ENCODE assay signal across 22 cellular contexts in genomic region chr12:125583071-125583470, GRCh38.
A peak's percentile ranks its signal among the peaks of the same experiment; 100 is the strongest.
DNase-seq lines count a peak whose midpoint lies in the region; ATAC-seq, FAIRE-seq and TF ChIP-seq lines count a peak whose summit lies in the region.
"Had no signal": no experiment of that assay in that cellular context is flagged by ENCODE, and none has a peak within 500 bp of the region (broad histone marks: within the 10 kb centered on the region; RNA-seq: fewer than 3 reads in every experiment).

No MANE protein-coding gene starts in this region.

- H3K56ac ChIP-seq in mesendoderm (ENCODE audit: low read length): no peak overlapping the region

- WGBS in A549 (ENCODE audit: missing lambda C conversion rate): 3% methylated on average over 3 of the region's 3 CpGs
- WGBS in K562 (ENCODE audit: insufficient coverage, low coverage, missing lambda C conversion rate): 0% methylated on average over 3 of the region's 3 CpGs
- no CpG with 5 or more reads among the region's 3 CpGs for WGBS in mesendoderm (ENCODE audit: extremely low coverage, insufficient coverage, low lambda C conversion rate)

- TF ChIP-seq CTCF in A549 (IDR thresholded peaks at IDR 0.05) (no peak), GM23338 (conservative IDR thresholded peaks at IDR 0.05; ENCODE audit: low read depth in 2 of 2) (no peak), K562 (IDR thresholded peaks at IDR 0.05 in 2 of 3, conservative IDR thresholded peaks at IDR 0.05 in 1 of 3; ENCODE audit: insufficient read depth in 2 of 3, low read depth in 1 of 3, low read length in 3 of 3) (no peak), mesothelial cell of epicardium (IDR thresholded peaks at IDR 0.05; ENCODE audit: unreplicated experiment) (no peak)

- no peak for ATAC-seq in A549
- no peak for ATAC-seq in GM23338
- ATAC-seq in K562: no peak
- ATAC-seq: CD8-positive, alpha-beta T cell; GM12878 had no signal

- H3K4ac ChIP-seq in mesendoderm (ENCODE audit: low read depth, low read length): no peak overlapping the region

- H3K27me3 ChIP-seq in GM23338 (ENCODE audit: insufficient read depth) (no peaks in the 10 kb centered on the region), K562 (ENCODE audit: control insufficient read depth in 2 of 2, insufficient read depth in 2 of 2, low read length in 2 of 2) (no peaks in the 10 kb centered on the region), mesendoderm (ENCODE audit: insufficient read depth, low read length, poor library complexity) (no peaks in the 10 kb centered on the region)
- H3K27me3 ChIP-seq: BLaER1 treated with 17β-estradiol and CSF1 and Interleukin-3, amounts not matched to agents 10 nM and 100 nM had no signal

- in situ Hi-C loops in K562 (cut with MboI): no loop called here

- TF ChIP-seq EP300 in A549 (IDR thresholded peaks at IDR 0.05): no peak
- no peak for TF ChIP-seq EP300 in K562 (IDR thresholded peaks at IDR 0.05; ENCODE audit: low read length)

- H3K9me3 Mint-ChIP-seq in GM23338 (peaks cover 11% of the 10 kb centered on the region), mesothelial cell of epicardium (peaks cover 16% of the 10 kb centered on the region)

- TF ChIP-seq RAD21 in A549 (conservative IDR thresholded peaks at IDR 0.05 in 1 of 2, IDR thresholded peaks at IDR 0.05 in 1 of 2) (no peak), K562 (CRISPR knock-in tag; conservative IDR thresholded peaks at IDR 0.05 in 1 of 2, IDR thresholded peaks at IDR 0.05 in 1 of 2) (no peak)

- no peak overlapping the region for H2BK5ac ChIP-seq in mesendoderm (ENCODE audit: low read length)

- CTCF ChIA-PET in A549 (lab: Yijun Ruan, JAX): no interaction called here
- CTCF ChIA-PET in K562 (lab: Yijun Ruan, JAX; ENCODE audit: low intra/inter-chr PET ratio): no interaction called here

- no peaks in the 10 kb centered on the region for H3K9me3 ChIP-seq in A549
- H3K9me3 ChIP-seq in K562 (replicated peaks; ENCODE audit: control insufficient read depth, insufficient read depth, low read depth, low read length): no peaks in the 10 kb centered on the region
- H3K9me3 ChIP-seq: Caco-2 had no signal

- peaks cover 5% of the 10 kb centered on the region for H3K27me3 Mint-ChIP-seq in GM23338 (ENCODE audit: insufficient read depth, low read depth, poor library complexity)
- peaks cover 4% of the 10 kb centered on the region for H3K27me3 Mint-ChIP-seq in mesothelial cell of epicardium (ENCODE audit: low read depth)

- H3K79me1 ChIP-seq in mesendoderm (ENCODE audit: low read length): no peaks in the 10 kb centered on the region

- H3K18ac ChIP-seq in mesendoderm (ENCODE audit: low read length): no peak overlapping the region

- H3K4me2 ChIP-seq in A549: no peak overlapping the region
- no peak overlapping the region for H3K4me2 ChIP-seq in GM23338
- H3K4me2 ChIP-seq in K562 (ENCODE audit: insufficient read depth, low read length): no peak overlapping the region
- no peak overlapping the region for H3K4me2 ChIP-seq in mesendoderm (ENCODE audit: low read length)
- H3K4me2 ChIP-seq: BLaER1 treated with 17β-estradiol and CSF1 and Interleukin-3, amounts not matched to agents 10 nM and 100 nM had no signal

- H3K27ac ChIP-seq in A549 (no peak overlapping the region), GM23338 (ENCODE audit: low read depth) (no peak overlapping the region), K562 (ENCODE audit: extremely low read depth, low read depth, low read length) (no peak overlapping the region), mesendoderm (ENCODE audit: low read depth, low read length) (no peak overlapping the region)
- H3K27ac ChIP-seq: BLaER1 treated with 17β-estradiol and CSF1 and Interleukin-3, amounts not matched to agents 10 nM and 100 nM; C4-2B had no signal

- H2BK15ac ChIP-seq in mesendoderm (replicated peaks; ENCODE audit: low read depth): no peak overlapping the region

- H4K20me1 ChIP-seq in GM23338 (replicated peaks; ENCODE audit: insufficient read depth): no peaks in the 10 kb centered on the region
- H4K20me1 ChIP-seq in K562 (replicated peaks; ENCODE audit: control insufficient read depth, insufficient read depth, low read length): no peaks in the 10 kb centered on the region
- H4K20me1 ChIP-seq: BLaER1 treated with 17β-estradiol and CSF1 and Interleukin-3, amounts not matched to agents 10 nM and 100 nM had no signal

- no peaks in the 10 kb centered on the region for H3K9me1 ChIP-seq in K562 (ENCODE audit: control insufficient read depth, insufficient read depth, low read length)

- H3K36me3 ChIP-seq in GM23338 (ENCODE audit: insufficient read depth) (no peaks in the 10 kb centered on the region), K562 (ENCODE audit: control insufficient read depth, insufficient read depth, low read length) (no peaks in the 10 kb centered on the region), mesendoderm (ENCODE audit: control insufficient read depth, insufficient read depth, low read length) (no peaks in the 10 kb centered on the region)
- H3K36me3 ChIP-seq: BLaER1 treated with 17β-estradiol and CSF1 and Interleukin-3, amounts not matched to agents 10 nM and 100 nM had no signal

- no peak overlapping the region for H3K23ac ChIP-seq in mesendoderm (ENCODE audit: low read length)

- no peak for TF ChIP-seq POLR2A in A549 (IDR thresholded peaks at IDR 0.05; ENCODE audit: low read length)
- no peak for TF ChIP-seq POLR2A in K562 (conservative IDR thresholded peaks at IDR 0.05)

- no peak overlapping the region for H3K9ac ChIP-seq in K562 (ENCODE audit: insufficient read depth in 1 of 2, low read depth in 2 of 2, low read length in 2 of 2)
- no peak overlapping the region for H3K9ac ChIP-seq in mesendoderm (ENCODE audit: low read length)
- H3K9ac ChIP-seq: BLaER1 treated with 17β-estradiol and CSF1 and Interleukin-3, amounts not matched to agents 10 nM and 100 nM had no signal

- H3K4me1 Mint-ChIP-seq in GM23338 (no peaks in the 10 kb centered on the region; the same call in 1 of the 3 replicates), mesothelial cell of epicardium (no peaks in the 10 kb centered on the region)
- H3K4me1 Mint-ChIP-seq: B cell had no signal

- no peaks in the 10 kb centered on the region for H3F3A ChIP-seq in GM23338 (replicated peaks; ENCODE audit: low read depth)

- no peak overlapping the region for H4K5ac ChIP-seq in mesendoderm (ENCODE audit: low read length)

- H2AFZ ChIP-seq in GM23338 (no peak overlapping the region), K562 (ENCODE audit: low read depth, low read length) (no peak overlapping the region)

- intact Hi-C loops in K562 (cut with micrococcal nuclease): no loop called here

- no TSS peak for BruUV-seq in K562 (replicated peaks; lab: Mats Ljungman, UMichigan)

- DNase-seq in A549 (ENCODE audit: low read depth in 1 of 2, low spot score in 1 of 2) (no peak), GM23338 (ENCODE audit: low spot score) (no peak), K562 (ENCODE audit: extremely low read depth in 1 of 4, low spot score in 3 of 4) (no peak), mesothelial cell of epicardium (ENCODE audit: low spot score in 2 of 2, unreplicated experiment in 2 of 2) (no peak), mesendoderm (no peak), GF-D8 (lab: John Stamatoyannopoulos, UW) (no peak)
- DNase-seq: 8988T; AML-193; Caco-2; Calu3; CD4-positive, alpha-beta T cell; CD8-positive, alpha-beta T cell; DMS79 treated with DMSO at 0.1 percent for 48 hours had no signal

- H3K4me3 Mint-ChIP-seq in GM23338 (no peak overlapping the region), mesothelial cell of epicardium (no peak overlapping the region)
- H3K4me3 Mint-ChIP-seq: B cell; CD4-positive, alpha-beta T cell; CD8-positive, alpha-beta T cell had no signal

- H2AK5ac ChIP-seq in mesendoderm (ENCODE audit: low read length): no peak overlapping the region

- H4K8ac ChIP-seq in mesendoderm (ENCODE audit: low read depth, low read length): no peak overlapping the region

- POLR2A ChIA-PET in A549 (lab: Yijun Ruan, JAX): no interaction called here
- POLR2A ChIA-PET in K562 (lab: Yijun Ruan, JAX): no interaction called here

- H3K79me2 ChIP-seq in GM23338 (replicated peaks; ENCODE audit: insufficient read depth) (peaks cover 2% of the 10 kb centered on the region; the same call in 1 of the 2 replicates), K562 (ENCODE audit: control insufficient read depth, insufficient read depth, low read length) (no peaks in the 10 kb centered on the region), mesendoderm (ENCODE audit: control insufficient read depth, insufficient read depth, low read length) (no peaks in the 10 kb centered on the region)

- H3K9me2 ChIP-seq in GM23338 (ENCODE audit: insufficient read depth): no peaks in the 10 kb centered on the region

- no peak overlapping the region for H3K4me3 ChIP-seq in A549
- no peak overlapping the region for H3K4me3 ChIP-seq in GM23338
- no peak overlapping the region for H3K4me3 ChIP-seq in K562
- no peak overlapping the region for H3K4me3 ChIP-seq in mesendoderm (ENCODE audit: low read length)
- H3K4me3 ChIP-seq: BLaER1 treated with 17β-estradiol and CSF1 and Interleukin-3, amounts not matched to agents 10 nM and 100 nM; GM12878 had no signal

- FAIRE-seq in A549 (lab: Jason Lieb, UNC) (no peak), K562 (lab: Jason Lieb, UNC) (no peak)
- FAIRE-seq: A204.1, D721Med, G401.6, GM12878, GM12892, GM19239 had no signal

- peaks cover 15% of the 10 kb centered on the region for H3K36me3 Mint-ChIP-seq in GM23338 (ENCODE audit: low read depth)
- H3K36me3 Mint-ChIP-seq in mesothelial cell of epicardium: no peaks in the 10 kb centered on the region
- H3K36me3 Mint-ChIP-seq: CD8-positive, alpha-beta T cell had no signal

- H3K27ac Mint-ChIP-seq in GM23338: peak overlapping the region; percentile 12; the same call in 1 of the 2 replicates
- H3K27ac Mint-ChIP-seq in mesothelial cell of epicardium: no peak overlapping the region
- H3K27ac Mint-ChIP-seq: B cell; CD4-positive, alpha-beta T cell; CD8-positive, alpha-beta T cell had no signal

- H3K4me1 ChIP-seq in A549 (no peaks in the 10 kb centered on the region), GM23338 (ENCODE audit: insufficient read depth) (no peaks in the 10 kb centered on the region), K562 (replicated peaks in 1 of 2; ENCODE audit: control insufficient read depth in 2 of 2, insufficient read depth in 2 of 2, low read length in 2 of 2) (no peaks in the 10 kb centered on the region), mesendoderm (ENCODE audit: control insufficient read depth, low read depth, low read length) (no peaks in the 10 kb centered on the region)
- H3K4me1 ChIP-seq: Caco-2 had no signal

- no peak overlapping the region for H2BK120ac ChIP-seq in mesendoderm (ENCODE audit: low read depth, low read length)

TF ChIP-seq in A549, 52 proteins besides CTCF, POLR2A, EP300 and RAD21:
- TF ChIP-seq RFX5 (IDR thresholded peaks at IDR 0.05) (no peak), MAFK (IDR thresholded peaks at IDR 0.05; ENCODE audit: partially characterized antibody) (peak; percentile 68), NFE2L2 (conservative IDR thresholded peaks at IDR 0.05; ENCODE audit: low read length) (no peak)

TF ChIP-seq in K562, 482 proteins besides CTCF, POLR2A, EP300 and RAD21 (continues in another document):
- 0 out of 2 replicates have a peak, but pooled peaks have one; percentile 21 for TF ChIP-seq ZNF316 (IDR thresholded peaks at IDR 0.05)

Comparison
In these comparisons a context has a peak if more than half of its experiments do, and no peak if none do; other contexts are left out.
1. Of the 35 proteins assayed by ChIP-seq in both K562 and A549: peak only in K562: none; only in A549: none; in both: MAFK; in neither: 34.